Comparison of ENCODE assay signal across 1 cellular context in genomic region chr2:147173186-147173575, GRCh38.
TF ChIP-seq lines count a peak whose summit lies in the region.

No MANE protein-coding gene starts in this region.

TF ChIP-seq in H1, 55 proteins besides CTCF, POLR2A, EP300 and RAD21:
- TF ChIP-seq JUND (IDR thresholded peaks at IDR 0.05; ENCODE audit: low read length) (no peak), ASH2L (IDR thresholded peaks at IDR 0.05; ENCODE audit: low read length) (no peak), SRF (IDR thresholded peaks at IDR 0.05; ENCODE audit: low read depth, low read length) (no peak), CBX8 (IDR thresholded peaks at IDR 0.05; ENCODE audit: borderline replicate concordance, low read depth, low read length) (no peak), NANOG (IDR thresholded peaks at IDR 0.05; ENCODE audit: insufficient read depth, low read depth, low read length, poor library complexity, severe bottlenecking) (no peak), KDM4A (IDR thresholded peaks at IDR 0.05; ENCODE audit: low read depth, low read length, severe bottlenecking) (no peak), HDAC6 (IDR thresholded peaks at IDR 0.05; ENCODE audit: low read depth, low read length) (no peak), SIX5 (IDR thresholded peaks at IDR 0.05; ENCODE audit: low read depth, low read length) (no peak)
